Comparison of ENCODE assay signal across 26 cellular contexts in the genomic region with DNA sequence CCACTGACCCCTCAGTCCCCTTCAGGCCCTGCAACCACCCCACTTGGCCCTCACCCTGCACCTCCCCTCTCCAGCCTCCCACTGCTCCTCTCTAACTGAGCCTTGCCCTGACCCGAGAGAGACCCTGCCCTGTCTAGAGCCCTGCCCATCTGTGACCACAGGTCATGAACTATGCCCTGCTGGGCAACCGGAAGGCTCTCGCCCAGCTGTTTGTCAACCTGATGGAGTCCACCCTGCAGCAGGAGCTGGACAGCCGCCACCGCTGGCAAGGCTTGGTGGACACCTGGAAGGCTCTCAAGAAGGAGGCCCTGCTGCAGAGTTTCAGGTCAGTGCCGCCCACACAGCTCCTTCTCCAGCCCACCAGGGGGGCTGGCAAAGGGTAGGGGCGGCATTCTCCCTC.
"Had no signal": no experiment of that assay in that cellular context is flagged by ENCODE, and none has a peak within 500 bp of the region (broad histone marks: within the 10 kb centered on the region; RNA-seq: fewer than 3 reads in every experiment).

No MANE protein-coding gene starts in this region.

- H3K36me3 ChIP-seq: MG63, SJCRH30 had no signal

- H3K9ac ChIP-seq: SK-N-SH had no signal

- H3K27ac ChIP-seq: breast epithelium, SJCRH30 had no signal

- H3K4me2 ChIP-seq: SK-N-SH had no signal

- H3K27me3 ChIP-seq: breast epithelium, MG63, SJCRH30 had no signal

- H3K4me1 ChIP-seq: breast epithelium, SJCRH30 had no signal

- H3K9me3 ChIP-seq: breast epithelium, MG63, SJCRH30, SK-N-SH had no signal

- DNase-seq: activated CD4-positive, alpha-beta T cell treated with anti-CD3 and anti-CD28 coated beads for 48 hours; activated CD4-positive, alpha-beta T cell treated with anti-CD3 and anti-CD28 coated beads, Interleukin-2, amount 50 U/mL, for 48 hours; activated CD4-positive, CD25-positive, alpha-beta regulatory T cell treated with anti-CD3 and anti-CD28 coated beads, Interleukin-2, amount 50 U/mL, for 72 hours; activated CD8-positive, alpha-beta memory T cell treated with anti-CD3 and anti-CD28 coated beads, Interleukin-2, amount 10 ng/mL, durations not matched to agents 7 days and 5 days; activated effector memory CD4-positive, alpha-beta T cell treated with Interleukin-2 at 50 U/mL for 16 hours; activated naive CD4-positive, alpha-beta T cell; activated T-cell treated with anti-CD3 and anti-CD28 coated beads, Interleukin-2, amount 50 U/mL, for 24 hours; aorta; caudate nucleus; MG63; MV-4-11; NCI-H1092 treated with DMSO at 0.1 percent for 48 hours; NCI-H1436; NCI-H187; NCI-H2081; NCI-H510A treated with DMSO at 0.1 percent for 48 hours; NCI-H748 treated with DMSO at 0.1 percent for 48 hours; OCI-M1; RPMI8226; SJCRH30; SK-N-SH; SW 1271 had no signal

- H3K4me3 ChIP-seq: breast epithelium, MG63, SJCRH30 had no signal

- ATAC-seq: activated CD8-positive, alpha-beta memory T cell treated with anti-CD3 and anti-CD28 coated beads, Interleukin-2, amount 10 ng/mL, durations not matched to agents 7 days and 5 days; Panc1; Right ventricle myocardium inferior; WTC11 had no signal
